8 cellular contexts compared by ENCODE assay signal in the genomic region with DNA sequence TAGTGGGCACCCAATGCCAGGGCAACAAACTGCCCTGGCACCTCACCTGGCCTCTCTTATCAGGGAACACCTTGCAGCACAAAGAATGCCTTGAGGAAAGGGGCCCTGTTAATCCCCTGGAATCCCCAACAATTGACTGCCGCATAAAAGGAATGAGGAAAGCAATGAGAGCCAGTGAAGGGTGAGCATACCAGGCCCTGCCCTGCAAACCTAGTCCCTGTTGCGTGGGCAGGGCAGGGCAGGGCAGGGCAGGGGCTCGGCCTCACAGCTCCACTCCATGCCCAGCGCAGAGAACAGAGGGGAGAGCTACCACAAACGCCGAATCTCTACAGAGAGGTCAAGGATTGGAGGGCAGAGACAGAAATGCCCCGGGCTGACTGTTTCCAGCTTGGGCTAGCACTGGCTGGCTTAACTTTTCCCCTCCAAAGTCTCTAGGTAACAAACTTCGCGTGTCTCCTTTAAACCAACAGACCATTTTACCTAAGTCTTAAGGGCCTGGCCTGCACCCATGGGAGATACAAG. TPM values are rescaled to one million over a fixed set of nuclear protein-coding genes. Genes with fewer than 3 reads are reported as not detected.
DNase-seq lines count a peak whose midpoint lies in the region; TF ChIP-seq lines count a peak whose summit lies in the region.

No MANE protein-coding gene starts in this region.

- H3K4me3 Mint-ChIP-seq in CD8-positive, alpha-beta memory T cell, result peak overlapping the region; percentile 82 to 97 (median 85)
- H3K4me3 Mint-ChIP-seq in MCF 10A (ENCODE audit: unreplicated experiment), result peak overlapping the region; percentile 77

- CTCF ChIA-PET in CD8-positive, alpha-beta memory T cell (lab: Charles Lee), result interaction anchor here (0.9 to 4.9 kb wide), 14 partner anchors 9 to 60 kb away, joined by 3 to 50 read pairs (median 6); no protein-coding TSS in a partner anchor
- CTCF ChIA-PET in MCF 10A (lab: Yijun Ruan, JAX), result interaction anchor here (0.6 to 2.5 kb wide), 8 partner anchors 8 to 208 kb away, joined by 3 to 6 read pairs (median 4); no protein-coding TSS in a partner anchor

- no peaks in the 10 kb centered on the region for H3K27me3 Mint-ChIP-seq in CD8-positive, alpha-beta memory T cell
- H3K27me3 Mint-ChIP-seq in MCF 10A (ENCODE audit: insufficient read depth, unreplicated experiment), result no peaks in the 10 kb centered on the region

- no peaks in the 10 kb centered on the region for H3K9me3 Mint-ChIP-seq in CD8-positive, alpha-beta memory T cell
- no peaks in the 10 kb centered on the region for H3K9me3 Mint-ChIP-seq in MCF 10A (ENCODE audit: unreplicated experiment)

- peak overlapping the region; percentile 74 for H3K27ac ChIP-seq in CD8-positive, alpha-beta memory T cell (ENCODE audit: low read depth, low read length)
- H3K27ac ChIP-seq in temporal lobe (ENCODE audit: low read depth, low read length), result peak overlapping the region; percentile 86

- peaks cover 58 to 68% (median 65%) of the 10 kb centered on the region in 3 donors for H3K4me1 Mint-ChIP-seq in CD8-positive, alpha-beta memory T cell
- H3K4me1 Mint-ChIP-seq in MCF 10A (ENCODE audit: insufficient read depth, unreplicated experiment), result peaks cover 40% of the 10 kb centered on the region

- no peaks in the 10 kb centered on the region for H3K36me3 ChIP-seq in CD8-positive, alpha-beta memory T cell (ENCODE audit: insufficient read depth, low read length)

- intact Hi-C loops in MCF 10A (cut with micrococcal nuclease), result loop anchor here (1.0 to 2.0 kb wide), 2 partner anchors 39 to 61 kb away; no protein-coding TSS in a partner anchor

- DNase-seq in CD8-positive, alpha-beta memory T cell, result peak in 1 of 5 donors; percentile 29
- DNase-seq in LNCaP clone FGC (ENCODE audit: low read depth) (no peak), MCF 10A (ENCODE audit: unreplicated experiment) (peak; percentile 71), left kidney (ENCODE audit: low read depth, low spot score) (peak; percentile 54), SW 1271 (lab: John Stamatoyannopoulos, UW) (no peak), AML-193 (lab: John Stamatoyannopoulos, UW) (no peak), NCI-H187 (lab: John Stamatoyannopoulos, UW) (no peak)

- no peaks in the 10 kb centered on the region for H3K27me3 ChIP-seq in CD8-positive, alpha-beta memory T cell (ENCODE audit: insufficient read depth, low read length, poor library complexity, severe bottlenecking)

- no TSS peak for BruUV-seq in MCF 10A (replicated peaks; lab: Mats Ljungman, UMichigan)

- peak overlapping the region; percentile 80 for H3K4me3 ChIP-seq in CD8-positive, alpha-beta memory T cell (ENCODE audit: low read length)
- peak overlapping the region; percentile 83 for H3K4me3 ChIP-seq in LNCaP clone FGC (ENCODE audit: low read depth, low read length)

- peaks cover 0 to 30% (median 7%) of the 10 kb centered on the region in 3 donors for H3K36me3 Mint-ChIP-seq in CD8-positive, alpha-beta memory T cell
- H3K36me3 Mint-ChIP-seq in MCF 10A (ENCODE audit: insufficient read depth, unreplicated experiment), result no peaks in the 10 kb centered on the region

- peak overlapping the region; percentile 85 to 97 (median 92) for H3K27ac Mint-ChIP-seq in CD8-positive, alpha-beta memory T cell
- peak overlapping the region; percentile 57 for H3K27ac Mint-ChIP-seq in MCF 10A (ENCODE audit: low read depth, unreplicated experiment)

- H3K4me1 ChIP-seq in CD8-positive, alpha-beta memory T cell (ENCODE audit: insufficient read depth, low read length), result peaks cover 59% of the 10 kb centered on the region

- TF ChIP-seq CTCF in LNCaP clone FGC (IDR thresholded peaks at IDR 0.05; ENCODE audit: control insufficient read depth, extremely low read depth, insufficient read depth) (no peak), MCF 10A (IDR thresholded peaks at IDR 0.05; ENCODE audit: unreplicated experiment) (no peak)

- POLR2A ChIA-PET in CD8-positive, alpha-beta memory T cell (lab: Charles Lee), result interaction anchor here (0.9 to 5.2 kb wide), 3 partner anchors 17 to 51 kb away, joined by 3 to 66 read pairs (median 3); no protein-coding TSS in a partner anchor
- POLR2A ChIA-PET in MCF 10A (lab: Yijun Ruan, JAX), result interaction anchor here (0.6 to 3.4 kb wide), 13 partner anchors 8 to 125 kb away, joined by 3 to 31 read pairs (median 5); no protein-coding TSS in a partner anchor

- H3K9me3 ChIP-seq in CD8-positive, alpha-beta memory T cell (ENCODE audit: low read length), result no peaks in the 10 kb centered on the region

RNA-seq across cellular contexts. Expression of gene ANXA11, which starts 1.1 kb away (rescaled TPM):
- 100 to 1,000 TPM; 211 to 217 TPM for total RNA-seq in CD8-positive, alpha-beta memory T cell
- polyA plus RNA-seq in CD8-positive, alpha-beta memory T cell, result 292 TPM
- total RNA-seq in MCF 10A (2022) (68.5 and 93.8 TPM in 2 replicates), temporal lobe (3.2 TPM)

Comparison
In these comparisons a context has a peak if more than half of its experiments do, and no peak if none do; other contexts are left out.
1. DNase-seq: peak in MCF 10A (single experiment) and left kidney (single experiment); none in LNCaP clone FGC (single experiment), SW 1271 (0 of 2), AML-193 (0 of 2) and NCI-H187 (0 of 2).
2. RNA of gene ANXA11, which starts 1.1 kb away (total RNA-seq): 211 to 217 TPM in CD8-positive, alpha-beta memory T cell and 68.5 to 93.8 TPM in MCF 10A; 3.2 TPM in temporal lobe (single experiment); every median in the first group is over 10 times any median in the second.